11 cellular contexts compared by ENCODE assay signal in the genomic region with DNA sequence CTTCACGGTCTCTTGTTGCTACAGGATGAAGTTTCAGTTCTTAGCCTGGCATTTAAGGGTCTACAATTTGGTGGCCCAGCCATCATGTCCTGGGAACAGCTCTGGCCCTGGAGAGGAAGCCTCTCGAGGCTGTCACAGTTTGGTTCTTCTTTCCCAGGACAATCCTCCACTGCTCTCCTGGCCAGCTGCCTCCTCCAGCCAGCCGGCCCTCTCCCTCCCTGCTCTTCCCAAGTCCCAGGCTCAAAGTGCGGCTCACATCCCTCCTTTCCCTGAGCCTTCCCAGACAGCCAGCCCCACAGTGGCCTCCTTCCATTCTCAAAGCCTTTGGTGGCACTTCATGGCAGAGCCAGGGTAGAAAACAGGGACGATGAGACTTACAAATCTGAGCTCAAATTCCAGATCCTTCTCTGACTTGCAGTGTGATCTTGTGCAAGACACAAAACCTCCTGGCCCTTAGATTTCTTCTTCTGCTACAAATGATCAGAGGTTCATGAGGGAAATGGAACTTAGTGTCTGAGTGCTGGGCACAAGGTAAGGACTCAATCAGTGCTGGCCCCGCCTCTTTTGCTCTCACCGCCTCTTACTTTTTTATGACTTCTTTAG.
DNase-seq lines count a peak whose midpoint lies in the region; ATAC-seq and TF ChIP-seq lines count a peak whose summit lies in the region.
"Had no signal": no experiment of that assay in that cellular context is flagged by ENCODE, and none has a peak within 500 bp of the region (broad histone marks: within the 10 kb centered on the region; RNA-seq: fewer than 3 reads in every experiment).

No MANE protein-coding gene starts in this region.

- peaks cover 0 to 29% (median 9%) of the 10 kb centered on the region in 5 donors for H3K27me3 Mint-ChIP-seq in naive thymus-derived CD8-positive, alpha-beta T cell

- H3K4me3 Mint-ChIP-seq in naive thymus-derived CD8-positive, alpha-beta T cell: no peak overlapping the region

- peak overlapping the region; percentile 37 for H3K4me3 ChIP-seq in AG10803 (ENCODE audit: low read length)
- H3K4me3 ChIP-seq: BLaER1 had no signal

- peaks cover 0 to 10% (median under 1%) of the 10 kb centered on the region in 4 donors for H3K4me1 Mint-ChIP-seq in naive thymus-derived CD8-positive, alpha-beta T cell

- H3K36me3 Mint-ChIP-seq in naive thymus-derived CD8-positive, alpha-beta T cell: no peaks in the 10 kb centered on the region

- H3K9me3 Mint-ChIP-seq in naive thymus-derived CD8-positive, alpha-beta T cell: peaks cover 0 to 9% (median 0%) of the 10 kb centered on the region in 9 donors

- intact Hi-C loops in Right ventricle myocardium superior (cut with DNase I) (no loop called here), sciatic nerve (cut with DNase I) (no loop called here)

- POLR2A ChIA-PET in naive thymus-derived CD8-positive, alpha-beta T cell (lab: Charles Lee): no interaction called here

- TF ChIP-seq CTCF in AG10803 (conservative IDR thresholded peaks at IDR 0.05; ENCODE audit: low read length): no peak

- no peak overlapping the region for H3K27ac Mint-ChIP-seq in naive thymus-derived CD8-positive, alpha-beta T cell

- DNase-seq in AG10803 (ENCODE audit: low read depth): peak; percentile 51
- peak; percentile 20 for DNase-seq in amniotic epithelial cell (ENCODE audit: low read depth)
- DNase-seq in Right ventricle myocardium superior: no peak
- no peak for DNase-seq in sciatic nerve (ENCODE audit: low spot score)
- no peak for DNase-seq in naive thymus-derived CD8-positive, alpha-beta T cell
- no peak for DNase-seq in inferior parietal cortex (ENCODE audit: extremely low spot score)
- DNase-seq: activated effector memory CD4-positive, alpha-beta T cell treated with anti-CD3 and anti-CD28 coated beads, Interleukin-2, amount 50 U/mL, for 16 hours; NCI-H1092 treated with DMSO at 0.1 percent for 48 hours had no signal

- peak; percentile 36 for ATAC-seq in Right ventricle myocardium superior (ENCODE audit: poor library complexity)
- peak; percentile 9 for ATAC-seq in sciatic nerve
- no peak for ATAC-seq in GM19328 (IDR thresholded peaks at IDR 0.05; ENCODE audit: unreplicated experiment)
- no peak for ATAC-seq in naive thymus-derived CD8-positive, alpha-beta T cell
- ATAC-seq in HG03378 (IDR thresholded peaks at IDR 0.05; ENCODE audit: unreplicated experiment): no peak

Comparison
In these comparisons a context has a peak if more than half of its experiments do, and no peak if none do; other contexts are left out.
1. DNase-seq: peak in AG10803 (single experiment) and amniotic epithelial cell (single experiment); none in Right ventricle myocardium superior (single experiment), sciatic nerve (single experiment), naive thymus-derived CD8-positive, alpha-beta T cell (0 of 10) and inferior parietal cortex (single experiment).
2. ATAC-seq: peak in Right ventricle myocardium superior (single experiment) and sciatic nerve (single experiment); none in GM19328 (single experiment), naive thymus-derived CD8-positive, alpha-beta T cell (0 of 2) and HG03378 (single experiment).